Comparison of ENCODE assay signal across 11 cellular contexts in genomic region chr7:20030915-20031362, GRCh38.
DNase-seq lines count a peak whose midpoint lies in the region; ATAC-seq, FAIRE-seq and TF ChIP-seq lines count a peak whose summit lies in the region.
"Had no signal": no experiment of that assay in that cellular context is flagged by ENCODE, and none has a peak within 500 bp of the region (broad histone marks: within the 10 kb centered on the region; RNA-seq: fewer than 3 reads in every experiment).

No MANE protein-coding gene starts in this region.

- no peak overlapping the region for H3K23ac ChIP-seq in neuronal stem cell (ENCODE audit: low read depth, low read length, poor library complexity)

- no peaks in the 10 kb centered on the region for H3K36me3 ChIP-seq in neuronal stem cell (replicated peaks in 1 of 2; ENCODE audit: control insufficient read depth in 2 of 2, insufficient read depth in 2 of 2, low read length in 2 of 2)
- no peaks in the 10 kb centered on the region for H3K36me3 ChIP-seq in HepG2 (replicated peaks in 1 of 2; ENCODE audit: control insufficient read depth in 1 of 2, insufficient read depth in 2 of 2, low read length in 2 of 2)
- H3K36me3 ChIP-seq in stomach: no peaks in the 10 kb centered on the region
- H3K36me3 ChIP-seq: gastroesophageal sphincter had no signal

- H3K27me3 Mint-ChIP-seq in activated CD4-positive, alpha-beta T cell treated with anti-CD3 and anti-CD28 coated beads, Interleukin-2, amount 10 ng/mL, durations not matched to agents 24 days and 14 days: no peaks in the 10 kb centered on the region
- H3K27me3 Mint-ChIP-seq: type B pancreatic cell had no signal

- H3K4me2 ChIP-seq in neuronal stem cell (ENCODE audit: insufficient read depth, low read length, poor library complexity, severe bottlenecking) (no peak overlapping the region), HepG2 (ENCODE audit: low read depth, low read length) (no peak overlapping the region)

- H2AFZ ChIP-seq in neuronal stem cell (ENCODE audit: low read length) (peak overlapping the region; percentile 11), HepG2 (ENCODE audit: low read length) (no peak overlapping the region)

- H3K4me3 Mint-ChIP-seq in activated CD4-positive, alpha-beta T cell treated with anti-CD3 and anti-CD28 coated beads, Interleukin-2, amount 10 ng/mL, durations not matched to agents 24 days and 14 days: no peak overlapping the region
- H3K4me3 Mint-ChIP-seq: type B pancreatic cell had no signal

- no peak overlapping the region for H2AK5ac ChIP-seq in neuronal stem cell (ENCODE audit: low read depth, low read length)

- no peak overlapping the region for H3K4me3 ChIP-seq in neuronal stem cell (ENCODE audit: low read length in 2 of 2)
- H3K4me3 ChIP-seq in HepG2 (replicated peaks in 1 of 3; ENCODE audit: insufficient read depth in 1 of 3, low read depth in 2 of 3, low read length in 3 of 3): no peak overlapping the region
- H3K4me3 ChIP-seq in stomach: no peak overlapping the region
- H3K4me3 ChIP-seq: gastroesophageal sphincter had no signal

- H3K4me1 Mint-ChIP-seq in activated CD4-positive, alpha-beta T cell treated with anti-CD3 and anti-CD28 coated beads, Interleukin-2, amount 10 ng/mL, durations not matched to agents 24 days and 14 days: no peaks in the 10 kb centered on the region

- in situ Hi-C loops in HepG2 (cut with HindIII; ENCODE audit: extremely low pct_ligation_motif_present, low pct_unique_long_range_greater_than_20kb): no loop called here

- H3K36me3 Mint-ChIP-seq in activated CD4-positive, alpha-beta T cell treated with anti-CD3 and anti-CD28 coated beads, Interleukin-2, amount 10 ng/mL, durations not matched to agents 24 days and 14 days (ENCODE audit: low read depth): no peaks in the 10 kb centered on the region
- H3K36me3 Mint-ChIP-seq: type B pancreatic cell had no signal

- DNase-seq in NCI-H226: peak; percentile 20
- DNase-seq in neuronal stem cell (ENCODE audit: low spot score): no peak
- no peak for DNase-seq in HepG2 (ENCODE audit: low spot score)
- no peak for DNase-seq in activated CD4-positive, alpha-beta T cell treated with anti-CD3 and anti-CD28 coated beads, Interleukin-2, amount 10 ng/mL, durations not matched to agents 24 days and 14 days
- no peak for DNase-seq in NCI-H2029 treated with DMSO at 0.1 percent for 48 hours (lab: John Stamatoyannopoulos, UW)
- no peak for DNase-seq in stomach
- DNase-seq: activated CD8-positive, alpha-beta memory T cell treated with anti-CD3 and anti-CD28 coated beads, Interleukin-2, amount 50 U/mL, for 48 hours had no signal

- no peaks in the 10 kb centered on the region for H3K79me1 ChIP-seq in neuronal stem cell (ENCODE audit: low read depth, low read length)

- no peak overlapping the region for H2BK5ac ChIP-seq in neuronal stem cell (ENCODE audit: low read length)

- no peak overlapping the region for H3K18ac ChIP-seq in neuronal stem cell (ENCODE audit: low read length)

- no peak overlapping the region for H2BK12ac ChIP-seq in neuronal stem cell (ENCODE audit: low read length)

- H3K9me3 Mint-ChIP-seq in activated CD4-positive, alpha-beta T cell treated with anti-CD3 and anti-CD28 coated beads, Interleukin-2, amount 10 ng/mL, durations not matched to agents 24 days and 14 days: no peaks in the 10 kb centered on the region
- H3K9me3 Mint-ChIP-seq: type B pancreatic cell had no signal

- no TSS peak for BruUV-seq in HepG2 (replicated peaks; lab: Mats Ljungman, UMichigan)

- peak; percentile 52 for ATAC-seq in GM18907 (IDR thresholded peaks at IDR 0.05; ENCODE audit: unreplicated experiment)
- ATAC-seq in HG02759 (IDR thresholded peaks at IDR 0.05; ENCODE audit: unreplicated experiment): peak; percentile 71
- no peak for ATAC-seq in HepG2
- ATAC-seq: gastroesophageal sphincter had no signal

- H2BK120ac ChIP-seq in neuronal stem cell (ENCODE audit: low read depth, low read length): no peak overlapping the region

- H3K4ac ChIP-seq in neuronal stem cell (ENCODE audit: low read length): no peak overlapping the region

- no peaks in the 10 kb centered on the region for H3K27me3 ChIP-seq in neuronal stem cell (ENCODE audit: control insufficient read depth in 3 of 3, insufficient read depth in 3 of 3, low read depth in 1 of 3, low read length in 3 of 3)
- H3K27me3 ChIP-seq in HepG2 (ENCODE audit: control insufficient read depth in 1 of 2, insufficient read depth in 2 of 2, low read length in 2 of 2): no peaks in the 10 kb centered on the region
- H3K27me3 ChIP-seq in stomach: no peaks in the 10 kb centered on the region
- H3K27me3 ChIP-seq: gastroesophageal sphincter had no signal

- H3K9ac ChIP-seq in neuronal stem cell (ENCODE audit: low read depth, low read length, poor library complexity) (no peak overlapping the region), HepG2 (ENCODE audit: insufficient read depth, low read depth, low read length) (no peak overlapping the region)

- no peaks in the 10 kb centered on the region for H4K20me1 ChIP-seq in HepG2 (ENCODE audit: insufficient read depth, low read length)

- CTCF ChIA-PET in HepG2 (lab: Yijun Ruan, JAX; ENCODE audit: low intra/inter-chr PET ratio, low total read pairs): no interaction called here

- no peak overlapping the region for H2BK15ac ChIP-seq in neuronal stem cell (ENCODE audit: low read length)

- no peak overlapping the region for H3K27ac Mint-ChIP-seq in activated CD4-positive, alpha-beta T cell treated with anti-CD3 and anti-CD28 coated beads, Interleukin-2, amount 10 ng/mL, durations not matched to agents 24 days and 14 days
- H3K27ac Mint-ChIP-seq: type B pancreatic cell had no signal

- POLR2A ChIA-PET in HepG2 (lab: Yijun Ruan, JAX): no interaction called here

- no peak for FAIRE-seq in HepG2 (lab: Jason Lieb, UNC)

- no peak overlapping the region for H3K14ac ChIP-seq in neuronal stem cell (ENCODE audit: low read length)

- H3K9me3 ChIP-seq in neuronal stem cell (replicated peaks in 1 of 2; ENCODE audit: control insufficient read depth in 2 of 2, insufficient read depth in 1 of 2, low read depth in 1 of 2, low read length in 2 of 2) (no peaks in the 10 kb centered on the region), HepG2 (ENCODE audit: low read length) (peaks cover 17% of the 10 kb centered on the region; the same call in 1 of the 2 replicates), stomach (no peaks in the 10 kb centered on the region)
- H3K9me3 ChIP-seq: gastroesophageal sphincter had no signal

- no peak for TF ChIP-seq CTCF in HepG2 (CRISPR knock-in tag; IDR thresholded peaks at IDR 0.05)
- no peak for TF ChIP-seq CTCF in stomach (IDR thresholded peaks at IDR 0.05)

- no peak for TF ChIP-seq RAD21 in HepG2 (CRISPR knock-in tag; IDR thresholded peaks at IDR 0.05)

- H3K27ac ChIP-seq in neuronal stem cell (replicated peaks; ENCODE audit: low read length): no peak overlapping the region
- no peak overlapping the region for H3K27ac ChIP-seq in HepG2 (ENCODE audit: extremely low read length, insufficient read depth, low read length)
- no peak overlapping the region for H3K27ac ChIP-seq in stomach
- H3K27ac ChIP-seq: gastroesophageal sphincter had no signal

- no peak for TF ChIP-seq POLR2A in HepG2 (IDR thresholded peaks at IDR 0.05; ENCODE audit: insufficient read depth in 1 of 2, low read depth in 2 of 2, low read length in 2 of 2)
- no peak for TF ChIP-seq POLR2A in stomach (IDR thresholded peaks at IDR 0.05)

- H3K4me1 ChIP-seq in neuronal stem cell (ENCODE audit: control insufficient read depth in 2 of 2, insufficient read depth in 1 of 2, low read depth in 1 of 2, low read length in 2 of 2): no peaks in the 10 kb centered on the region
- no peaks in the 10 kb centered on the region for H3K4me1 ChIP-seq in HepG2 (ENCODE audit: insufficient read depth, low read length)
- H3K4me1 ChIP-seq in stomach: no peaks in the 10 kb centered on the region
- H3K4me1 ChIP-seq: gastroesophageal sphincter had no signal

- H4K91ac ChIP-seq in neuronal stem cell (ENCODE audit: low read depth, low read length, poor library complexity): no peak overlapping the region

- no peaks in the 10 kb centered on the region for H3K79me2 ChIP-seq in HepG2 (ENCODE audit: insufficient read depth, low read length)

- H4K8ac ChIP-seq in neuronal stem cell (ENCODE audit: low read depth, low read length): no peak overlapping the region

- intact Hi-C loops in HepG2 (cut with micrococcal nuclease; ENCODE audit: unreplicated experiment): no loop called here
- intact Hi-C loops in activated CD4-positive, alpha-beta T cell treated with anti-CD3 and anti-CD28 coated beads, Interleukin-2, amount 10 ng/mL, durations not matched to agents 24 days and 14 days (cut with micrococcal nuclease): no loop called here
- intact Hi-C loops in stomach (cut with DNase I; ENCODE audit: low total_unique reads): no loop called here

- TF ChIP-seq EP300 in HepG2 (IDR thresholded peaks at IDR 0.05; ENCODE audit: low read depth in 2 of 2, low read length in 2 of 2) (no peak), HepG2 (CRISPR knock-in tag; IDR thresholded peaks at IDR 0.05; ENCODE audit: borderline replicate concordance) (no peak), stomach (IDR thresholded peaks at IDR 0.05) (no peak)

TF ChIP-seq in HepG2, 621 proteins besides CTCF, POLR2A, EP300 and RAD21 (continues in another document):
- TF ChIP-seq TAF1 (CRISPR knock-in tag; IDR thresholded peaks at IDR 0.05) (no peak), ZKSCAN1 (IDR thresholded peaks at IDR 0.05; ENCODE audit: low read length) (no peak), NBN (conservative IDR thresholded peaks at IDR 0.05) (no peak), ZSCAN25 (CRISPR knock-in tag; IDR thresholded peaks at IDR 0.05) (no peak), MAFK (conservative IDR thresholded peaks at IDR 0.05 in 1 of 2, IDR thresholded peaks at IDR 0.05 in 1 of 2; ENCODE audit: low read length in 2 of 2) (no peak), FOXO1 (CRISPR knock-in tag; IDR thresholded peaks at IDR 0.05) (no peak), ZNF562 (CRISPR knock-in tag; IDR thresholded peaks at IDR 0.05; ENCODE audit: borderline replicate concordance) (no peak), FOXO4 (CRISPR knock-in tag; conservative IDR thresholded peaks at IDR 0.05) (no peak), SOX13 (IDR thresholded peaks at IDR 0.05) (no peak), SOX13 (CRISPR knock-in tag; conservative IDR thresholded peaks at IDR 0.05 in 1 of 2, IDR thresholded peaks at IDR 0.05 in 1 of 2) (no peak)
